Comparison of ENCODE assay signal across 31 cellular contexts in genomic region chr5:17279487-17279886, GRCh38.
"Had no signal": no experiment of that assay in that cellular context is flagged by ENCODE, and none has a peak within 500 bp of the region (broad histone marks: within the 10 kb centered on the region; RNA-seq: fewer than 3 reads in every experiment).

No MANE protein-coding gene starts in this region.

- H3K27me3 Mint-ChIP-seq: activated CD4-positive, alpha-beta T cell treated with anti-CD3 and anti-CD28 coated beads, Interleukin-2, amount 10 ng/mL, durations not matched to agents 24 days and 14 days; activated CD8-positive, alpha-beta memory T cell treated with anti-CD3 and anti-CD28 coated beads, Interleukin-2, amount 10 ng/mL, durations not matched to agents 7 days and 5 days; activated naive CD8-positive, alpha-beta T cell treated with anti-CD3 and anti-CD28 coated beads, Interleukin-2, amount 50 U/mL, for 24 hours; activated T-cell treated with anti-CD3 and anti-CD28 coated beads, Interleukin-2, amount 50 U/mL, for 24 hours; T-helper 17 cell had no signal

- H3K27ac ChIP-seq: ascending aorta, body of pancreas, SJSA1 had no signal

- H3K4me3 Mint-ChIP-seq: activated CD4-positive, alpha-beta T cell treated with anti-CD3 and anti-CD28 coated beads, Interleukin-2, amount 10 ng/mL, durations not matched to agents 24 days and 14 days; activated CD8-positive, alpha-beta memory T cell treated with anti-CD3 and anti-CD28 coated beads, Interleukin-2, amount 10 ng/mL, durations not matched to agents 7 days and 5 days; activated naive CD8-positive, alpha-beta T cell treated with anti-CD3 and anti-CD28 coated beads, Interleukin-2, amount 50 U/mL, for 24 hours; activated T-cell treated with anti-CD3 and anti-CD28 coated beads, Interleukin-2, amount 50 U/mL, for 24 hours; activated T-helper 1 cell treated with anti-CD3 and anti-CD28 coated beads, Interleukin-12 subunit alpha, Interleukin-12 subunit beta, Interleukin-2, Interleukin-4 antibody, amounts not matched to agents 30 ng/mL and 10 ng/mL and 1 ng/mL, durations not matched to agents 14 hours and 24 hours and 36 hours; T-helper 17 cell; WTC11 had no signal

- H3K4me3 ChIP-seq: ascending aorta, body of pancreas, SJSA1 had no signal

- DNase-seq: activated CD4-positive, alpha-beta T cell treated with anti-CD3 and anti-CD28 coated beads for 1 hour; activated CD4-positive, alpha-beta T cell treated with anti-CD3 and anti-CD28 coated beads, Interleukin-2, amount 10 ng/mL, durations not matched to agents 24 days and 14 days; activated CD4-positive, alpha-beta T cell treated with anti-CD3 and anti-CD28 coated beads, Interleukin-2, amount 50 U/mL, for 48 hours; activated CD8-positive, alpha-beta memory T cell treated with anti-CD3 and anti-CD28 coated beads, Interleukin-2, amount 10 ng/mL, durations not matched to agents 7 days and 5 days; activated effector memory CD4-positive, alpha-beta T cell treated with Interleukin-2 at 50 U/mL for 16 hours; activated naive CD4-positive, alpha-beta T cell; activated naive CD8-positive, alpha-beta T cell treated with anti-CD3 and anti-CD28 coated beads, Interleukin-2, amount 50 U/mL, for 24 hours; activated T-cell treated with anti-CD3 and anti-CD28 coated beads, Interleukin-2, amount 50 U/mL, for 24 hours; amniotic stem cell; body of pancreas; central memory CD4-positive, alpha-beta T cell; KG1; NCI-H1092; NCI-H1417; NCI-H1930; NCI-H2107; NCI-H2171 treated with DMSO at 0.1 percent for 48 hours; NCI-H226; NCI-H510A; NCI-H526 treated with DMSO at 0.1 percent for 48 hours; PC-3; SHP77; T-helper 17 cell; T-helper 9 cell had no signal

- FAIRE-seq: bronchial epithelial cell, RCC 7860 had no signal

- H3K4me1 ChIP-seq: ascending aorta, body of pancreas had no signal

- H3K27ac Mint-ChIP-seq: activated CD4-positive, alpha-beta T cell treated with anti-CD3 and anti-CD28 coated beads, Interleukin-2, amount 10 ng/mL, durations not matched to agents 24 days and 14 days; activated CD8-positive, alpha-beta memory T cell treated with anti-CD3 and anti-CD28 coated beads, Interleukin-2, amount 10 ng/mL, durations not matched to agents 7 days and 5 days; activated naive CD4-positive, alpha-beta T cell treated with anti-CD3 and anti-CD28 coated beads, Interleukin-2, amount 50 U/mL, for 72 hours; activated naive CD8-positive, alpha-beta T cell treated with anti-CD3 and anti-CD28 coated beads, Interleukin-2, amount 50 U/mL, for 24 hours; activated T-cell treated with anti-CD3 and anti-CD28 coated beads, Interleukin-2, amount 50 U/mL, for 24 hours; activated T-helper 1 cell treated with anti-CD3 and anti-CD28 coated beads, Interleukin-12 subunit alpha, Interleukin-12 subunit beta, Interleukin-2, Interleukin-4 antibody, amounts not matched to agents 30 ng/mL and 10 ng/mL and 1 ng/mL, durations not matched to agents 14 hours and 24 hours and 36 hours; T-helper 17 cell had no signal

- H3K9me3 Mint-ChIP-seq: activated CD4-positive, alpha-beta T cell treated with anti-CD3 and anti-CD28 coated beads, Interleukin-2, amount 10 ng/mL, durations not matched to agents 24 days and 14 days; activated naive CD8-positive, alpha-beta T cell treated with anti-CD3 and anti-CD28 coated beads, Interleukin-2, amount 50 U/mL, for 24 hours; activated T-helper 1 cell treated with anti-CD3 and anti-CD28 coated beads, Interleukin-12 subunit alpha, Interleukin-12 subunit beta, Interleukin-2, Interleukin-4 antibody, amounts not matched to agents 30 ng/mL and 10 ng/mL and 1 ng/mL, durations not matched to agents 14 hours and 24 hours and 36 hours; WTC11 had no signal

- H3K27me3 ChIP-seq: ascending aorta, body of pancreas, SJSA1 had no signal

- H3K9me3 ChIP-seq: ascending aorta, body of pancreas, SJSA1 had no signal

- H3K4me1 Mint-ChIP-seq: activated CD8-positive, alpha-beta memory T cell treated with anti-CD3 and anti-CD28 coated beads, Interleukin-2, amount 10 ng/mL, durations not matched to agents 7 days and 5 days had no signal

- ATAC-seq: activated CD8-positive, alpha-beta memory T cell treated with anti-CD3 and anti-CD28 coated beads, Interleukin-2, amount 10 ng/mL, durations not matched to agents 7 days and 5 days; activated naive CD4-positive, alpha-beta T cell treated with anti-CD3 and anti-CD28 coated beads, Interleukin-2, amount 50 U/mL, for 72 hours; activated naive CD8-positive, alpha-beta T cell treated with anti-CD3 and anti-CD28 coated beads, Interleukin-2, amount 50 U/mL, for 24 hours; body of pancreas; PC-3; T-helper 17 cell; WTC11 had no signal

- H3K36me3 Mint-ChIP-seq: activated CD8-positive, alpha-beta memory T cell treated with anti-CD3 and anti-CD28 coated beads, Interleukin-2, amount 10 ng/mL, durations not matched to agents 7 days and 5 days; activated naive CD4-positive, alpha-beta T cell treated with anti-CD3 and anti-CD28 coated beads, Interleukin-2, amount 50 U/mL, for 72 hours had no signal
